Comparison of ENCODE assay signal across 9 cellular contexts in the genomic region with DNA sequence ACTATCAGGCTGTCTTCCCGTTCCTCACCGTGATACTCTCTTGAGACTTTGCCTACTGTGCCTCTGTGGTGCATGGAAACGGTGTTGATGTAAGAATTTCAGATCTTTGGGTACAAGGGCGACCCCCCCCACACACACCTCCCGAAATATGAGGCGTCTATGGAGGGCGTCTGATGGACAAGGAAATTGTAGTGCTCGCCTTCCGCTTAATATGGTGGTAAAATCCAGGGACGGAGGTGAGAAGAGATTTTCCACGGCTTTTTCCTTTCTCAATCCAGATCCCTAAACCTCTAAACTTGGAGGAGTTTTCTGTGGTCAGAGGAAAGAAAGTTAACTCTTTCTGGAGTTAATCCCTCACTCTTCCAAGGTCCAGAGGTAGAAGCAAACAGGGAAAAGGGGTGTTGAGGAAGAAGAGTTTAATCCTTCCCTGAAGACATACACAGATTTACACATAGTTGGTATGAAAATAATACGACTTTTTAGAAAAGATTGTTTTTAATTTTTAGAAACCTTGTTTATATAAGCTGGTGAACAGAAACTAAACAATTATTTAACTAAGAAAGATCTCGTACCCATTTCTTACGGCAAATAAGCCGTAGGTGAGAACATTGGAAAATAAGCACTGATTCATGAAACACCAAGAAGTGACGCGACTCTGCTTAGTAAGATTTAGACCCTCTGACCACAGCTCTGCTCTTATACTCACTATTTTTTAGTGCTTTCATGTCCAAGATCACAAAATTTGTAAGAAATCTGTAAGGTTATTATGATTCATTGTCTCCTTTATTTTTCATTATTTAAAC. TPM values are rescaled to one million over a fixed set of nuclear protein-coding genes. Genes with fewer than 3 reads are reported as not detected.
DNase-seq lines count a peak whose midpoint lies in the region; ATAC-seq and TF ChIP-seq lines count a peak whose summit lies in the region.
"Had no signal": no experiment of that assay in that cellular context is flagged by ENCODE, and none has a peak within 500 bp of the region (broad histone marks: within the 10 kb centered on the region; RNA-seq: fewer than 3 reads in every experiment).

No MANE protein-coding gene starts in this region.

- no peaks in the 10 kb centered on the region for H3K4me1 Mint-ChIP-seq in glutamatergic neuron (ENCODE audit: low read depth, unreplicated experiment)
- H3K4me1 Mint-ChIP-seq: nephron had no signal

- peaks cover 0 to 6% (median 0%) of the 10 kb centered on the region in 11 experiments; a peak in 2 of 22 replicates for H4K20me1 ChIP-seq in BLaER1 treated with 17β-estradiol and CSF1 and Interleukin-3, amounts not matched to agents 10 nM and 100 nM

- H3K27ac Mint-ChIP-seq in glutamatergic neuron (ENCODE audit: unreplicated experiment), result no peak overlapping the region

- H3K4me2 ChIP-seq in BLaER1 treated with 17β-estradiol and CSF1 and Interleukin-3, amounts not matched to agents 10 nM and 100 nM, result peak overlapping the region; percentile 77 to 92 (median 82)

- POLR2A ChIA-PET in RWPE1 (lab: Yijun Ruan, JAX; ENCODE audit: low non-redundant PET), result no interaction called here

- H3K9ac ChIP-seq in BLaER1 treated with 17β-estradiol and CSF1 and Interleukin-3, amounts not matched to agents 10 nM and 100 nM, result peak overlapping the region; percentile 50 to 79 (median 67)

- 18 to 23% methylated on average over 17 of the region's 17 CpGs for WGBS in esophagus squamous epithelium, 2 donors

- H3K27me3 Mint-ChIP-seq in glutamatergic neuron (ENCODE audit: unreplicated experiment), result no peaks in the 10 kb centered on the region

- H3K36me3 ChIP-seq in BLaER1 treated with 17β-estradiol and CSF1 and Interleukin-3, amounts not matched to agents 10 nM and 100 nM, result no peaks in the 10 kb centered on the region
- no peaks in the 10 kb centered on the region for H3K36me3 ChIP-seq in esophagus squamous epithelium

- peaks cover 0 to 13% (median 0%) of the 10 kb centered on the region in 11 experiments; a peak in 3 of 22 replicates for H3K27me3 ChIP-seq in BLaER1 treated with 17β-estradiol and CSF1 and Interleukin-3, amounts not matched to agents 10 nM and 100 nM
- H3K27me3 ChIP-seq in esophagus squamous epithelium, result no peaks in the 10 kb centered on the region

- peaks cover 58 to 81% (median 74%) of the 10 kb centered on the region in 10 experiments for H3K4me1 ChIP-seq in BLaER1 treated with 17β-estradiol and CSF1 and Interleukin-3, amounts not matched to agents 10 nM and 100 nM
- H3K4me1 ChIP-seq in esophagus squamous epithelium, result peaks cover 0 to 45% (median 6%) of the 10 kb centered on the region in 3 donors

- TF ChIP-seq POLR2A in esophagus squamous epithelium (IDR thresholded peaks at IDR 0.05), result no peak

- CTCF ChIA-PET in RWPE1 (lab: Yijun Ruan, JAX), result interaction anchor here (0.6 to 1.5 kb wide), 10 partner anchors 8 to 1236 kb away, joined by 3 to 8 read pairs (median 5); no protein-coding TSS in a partner anchor

- DNase-seq in RWPE1 (ENCODE audit: low spot score) (no peak), esophagus squamous epithelium (lab: John Stamatoyannopoulos, UW) (no peak), retinal pigment epithelial cell (ENCODE audit: low read depth) (no peak), glutamatergic neuron (no peak), DMS114 treated with DMSO at 0.1 percent for 48 hours (lab: John Stamatoyannopoulos, UW; ENCODE audit: unreplicated experiment) (no peak)

- H3K4me3 ChIP-seq in BLaER1 treated with 17β-estradiol and CSF1 and Interleukin-3, amounts not matched to agents 10 nM and 100 nM, result peak overlapping the region; percentile 58 to 72 (median 62)
- peak overlapping the region; percentile 24 to 67 (median 44) for H3K4me3 ChIP-seq in esophagus squamous epithelium
- peak overlapping the region; percentile 69 for H3K4me3 ChIP-seq in retinal pigment epithelial cell (ENCODE audit: low read length)

- ATAC-seq in GM21515 (IDR thresholded peaks at IDR 0.05; ENCODE audit: unreplicated experiment), result peak; percentile 8
- ATAC-seq in HG03378 (IDR thresholded peaks at IDR 0.05; ENCODE audit: unreplicated experiment), result no peak

- H3K36me3 Mint-ChIP-seq in glutamatergic neuron (ENCODE audit: unreplicated experiment), result no peaks in the 10 kb centered on the region

- H3K9me3 ChIP-seq in BLaER1 treated with 17β-estradiol and CSF1 and Interleukin-3, amounts not matched to agents 10 nM and 100 nM (replicated peaks in 1 of 11), result no peaks in the 10 kb centered on the region
- H3K9me3 ChIP-seq in esophagus squamous epithelium, result no peaks in the 10 kb centered on the region

- intact Hi-C loops in esophagus squamous epithelium (cut with DNase I), result loop anchor here (5.0 to 10.0 kb wide), 2 partner anchors 272 to 361 kb away; partner anchors contain the start of gene PARP2

- H3K9me3 Mint-ChIP-seq in glutamatergic neuron (ENCODE audit: unreplicated experiment), result no peaks in the 10 kb centered on the region
- H3K9me3 Mint-ChIP-seq: nephron had no signal

- no peak overlapping the region for H3K4me3 Mint-ChIP-seq in glutamatergic neuron (ENCODE audit: unreplicated experiment)
- H3K4me3 Mint-ChIP-seq: nephron had no signal

- H3K27ac ChIP-seq in BLaER1 treated with 17β-estradiol and CSF1 and Interleukin-3, amounts not matched to agents 10 nM and 100 nM, result peak overlapping the region in 10 of 11 experiments; percentile 16 to 65 (median 50); a peak in 19 of 22 replicates
- peak overlapping the region; percentile 71 for H3K27ac ChIP-seq in RWPE1
- H3K27ac ChIP-seq in esophagus squamous epithelium, result peak overlapping the region; percentile 35 to 88 (median 78)

- TF ChIP-seq CTCF in RWPE1 (conservative IDR thresholded peaks at IDR 0.05; ENCODE audit: low read depth) (no peak), esophagus squamous epithelium (IDR thresholded peaks at IDR 0.05) (no peak), retinal pigment epithelial cell (conservative IDR thresholded peaks at IDR 0.05; ENCODE audit: low read depth, low read length) (no peak), glutamatergic neuron (IDR thresholded peaks at IDR 0.05; ENCODE audit: partially characterized antibody, unreplicated experiment) (no peak)

RNA-seq across cellular contexts. Expression of gene RNASE12, which starts 23.1 kb away (rescaled TPM):
- total RNA-seq in esophagus squamous epithelium (not detected), glutamatergic neuron (ENCODE audit: unreplicated experiment) (not detected)

RNA-seq across cellular contexts. Expression of gene RNASE11, which starts 26.4 kb away (rescaled TPM):
- total RNA-seq in esophagus squamous epithelium, result not detected
- total RNA-seq in glutamatergic neuron (ENCODE audit: unreplicated experiment), result not detected

RNA-seq across cellular contexts. Expression of gene OR6S1, which starts 27.3 kb away (rescaled TPM):
- not detected for total RNA-seq in esophagus squamous epithelium
- not detected for total RNA-seq in glutamatergic neuron (ENCODE audit: unreplicated experiment)

RNA-seq across cellular contexts. Expression of gene RNASE9, which starts 53.4 kb away (rescaled TPM):
- total RNA-seq in esophagus squamous epithelium (not detected), glutamatergic neuron (ENCODE audit: unreplicated experiment) (not detected)
